ENCODE assay signal across 8 cellular contexts in genomic region chr19:13849991-13850909, GRCh38. TPM values are rescaled to one million over a fixed set of nuclear protein-coding genes. Genes with fewer than 3 reads are reported as not detected.
DNase-seq lines count a peak whose midpoint lies in the region; ATAC-seq and TF ChIP-seq lines count a peak whose summit lies in the region.

No MANE protein-coding gene starts in this region.

- WGBS in HUES64 = 20% methylated on average over 65 of the region's 66 CpGs
- 13 to 26% methylated on average over 3 to 33 of the region's 66 CpGs for WGBS in body of pancreas, 2 donors
- 64% methylated on average over 20 of the region's 66 CpGs for WGBS in hepatocyte (ENCODE audit: low lambda C conversion rate, missing lambda C conversion rate)
- 11 to 14% (median 12%) methylated on average over 58 to 66 of the region's 66 CpGs for WGBS in psoas muscle, 3 donors

- no peaks in the 10 kb centered on the region for H3K27me3 ChIP-seq in HUES64 (ENCODE audit: insufficient read depth, low read length)
- H3K27me3 ChIP-seq in body of pancreas = no peaks in the 10 kb centered on the region
- H3K27me3 ChIP-seq in hepatocyte = no peaks in the 10 kb centered on the region
- no peaks in the 10 kb centered on the region for H3K27me3 ChIP-seq in psoas muscle (ENCODE audit: insufficient read depth in 3 of 3, low read length in 2 of 3)

- no peaks in the 10 kb centered on the region for H4K20me1 ChIP-seq in hepatocyte (ENCODE audit: insufficient read depth, poor library complexity, severe bottlenecking)

- CTCF ChIA-PET in T-cell (lab: Charles Lee) = interaction anchor here in 1 of 2 donors (0.6 kb wide), 1 partner anchor 12 kb away, joined by 3 read pairs; no protein-coding TSS in a partner anchor

- peak overlapping the region; percentile 24 for H2AFZ ChIP-seq in hepatocyte

- H3K27ac ChIP-seq in HUES64 (ENCODE audit: low read depth, low read length) (peak overlapping the region; percentile 72; the same call in 1 of the 2 replicates), body of pancreas (peak overlapping the region; percentile 90 to 96 (median 90)), hepatocyte (peak overlapping the region; percentile 99), psoas muscle (peak overlapping the region; percentile 97)

- H3K27me3 Mint-ChIP-seq in CD14-positive monocyte (ENCODE audit: low read depth in 3 of 3) (peaks cover 0 to 5% (median 2%) of the 10 kb centered on the region in 3 donors), T-cell (no peaks in the 10 kb centered on the region)

- H3K4me3 ChIP-seq in HUES64 (ENCODE audit: low read length) (peak overlapping the region; percentile 32), body of pancreas (no peak overlapping the region), hepatocyte (no peak overlapping the region), psoas muscle (peak overlapping the region; percentile 60)

- H3K27ac Mint-ChIP-seq in CD14-positive monocyte = peak overlapping the region; percentile 99 to 100 (median 99)
- peak overlapping the region; percentile 93 to 94 for H3K27ac Mint-ChIP-seq in T-cell

- no peaks in the 10 kb centered on the region for H3K79me2 ChIP-seq in hepatocyte

- POLR2A ChIA-PET in T-cell (lab: Charles Lee) = interaction anchor here in 1 of 2 donors (0.6 to 1.0 kb wide), 2 partner anchors 10 to 53 kb away, joined by 3 read pairs; no protein-coding TSS in a partner anchor

- H3K9me2 ChIP-seq in hepatocyte (replicated peaks; ENCODE audit: insufficient read depth) = no peaks in the 10 kb centered on the region

- H3K4me1 ChIP-seq in HUES64 (ENCODE audit: insufficient read depth, low read length) (peaks cover 19% of the 10 kb centered on the region), body of pancreas (peaks cover 57% of the 10 kb centered on the region), hepatocyte (ENCODE audit: insufficient read depth) (peaks cover 58% of the 10 kb centered on the region), psoas muscle (peaks cover 49% of the 10 kb centered on the region)

- peaks cover 48% of the 10 kb centered on the region for H3K4me1 Mint-ChIP-seq in CD14-positive monocyte
- H3K4me1 Mint-ChIP-seq in T-cell = peaks cover 27 to 44% (median 40%) of the 10 kb centered on the region in 3 donors

- H3K36me3 ChIP-seq in HUES64 (ENCODE audit: insufficient read depth, low read length) (no peaks in the 10 kb centered on the region), body of pancreas (replicated peaks in 1 of 2; ENCODE audit: insufficient read depth in 1 of 2, low read depth in 2 of 2) (no peaks in the 10 kb centered on the region), hepatocyte (replicated peaks; ENCODE audit: insufficient read depth, low read depth) (no peaks in the 10 kb centered on the region), psoas muscle (ENCODE audit: insufficient read depth in 1 of 2, low read depth in 1 of 2) (no peaks in the 10 kb centered on the region)

- TF ChIP-seq CTCF in CD14-positive monocyte (IDR thresholded peaks at IDR 0.05) (no peak), body of pancreas (IDR thresholded peaks at IDR 0.05) (no peak), hepatocyte (IDR thresholded peaks at IDR 0.05; ENCODE audit: poor library complexity) (no peak), psoas muscle (IDR thresholded peaks at IDR 0.05) (no peak)

- ATAC-seq in T-cell (replicated peaks in 1 of 4) (peak in 1 of 4 experiments; percentile 9), body of pancreas (peak; percentile 65), psoas muscle (peak; percentile 51 to 62 (median 54)), HG03139 (IDR thresholded peaks at IDR 0.05; ENCODE audit: unreplicated experiment) (no peak)

- H3K4me2 ChIP-seq in hepatocyte = peak overlapping the region; percentile 82

- intact Hi-C loops in CD14-positive monocyte (cut with micrococcal nuclease) (loop anchor here (2.0 to 10.0 kb wide), 4 partner anchors 13 to 1065 kb away; partner anchors contain the start of genes IER2 (in 1 of the 2) and STX10 (in 1 of the 2)), body of pancreas (cut with DNase I) (no loop called here), psoas muscle (cut with DNase I) (no loop called here)

- H3K9me3 Mint-ChIP-seq in CD14-positive monocyte (no peaks in the 10 kb centered on the region), T-cell (no peaks in the 10 kb centered on the region)

- H3K36me3 Mint-ChIP-seq in CD14-positive monocyte = peaks cover 0 to 2% of the 10 kb centered on the region in 2 donors
- no peaks in the 10 kb centered on the region for H3K36me3 Mint-ChIP-seq in T-cell

- DNase-seq in CD14-positive monocyte (ENCODE audit: low spot score) (peak; percentile 79), T-cell (peak in 20 of 34 experiments; percentile 38 to 74 (median 54)), body of pancreas (peak; percentile 86 to 92 (median 90)), hepatocyte (ENCODE audit: low spot score) (peak; percentile 96), psoas muscle (peak; percentile 87 to 93), GM19238 (ENCODE audit: insufficient read length, low spot score) (no peak)

- H3K4me3 Mint-ChIP-seq in CD14-positive monocyte = peak overlapping the region; percentile 80 to 88
- peak overlapping the region; percentile 42 to 80 (median 67) for H3K4me3 Mint-ChIP-seq in T-cell

- peak overlapping the region; percentile 63 for H3K9ac ChIP-seq in HUES64 (ENCODE audit: low read depth, low read length)

- TF ChIP-seq POLR2A in body of pancreas (IDR thresholded peaks at IDR 0.05) = no peak

- H3K9me3 ChIP-seq in HUES64 (ENCODE audit: insufficient read depth, low read depth, low read length) = no peaks in the 10 kb centered on the region
- no peaks in the 10 kb centered on the region for H3K9me3 ChIP-seq in body of pancreas
- no peaks in the 10 kb centered on the region for H3K9me3 ChIP-seq in hepatocyte (ENCODE audit: low read depth)
- H3K9me3 ChIP-seq in psoas muscle = no peaks in the 10 kb centered on the region

RNA-seq across cellular contexts. Expression of gene NANOS3, which starts 26.7 kb away (rescaled TPM):
- polyA plus RNA-seq in CD14-positive monocyte = not detected
- polyA plus RNA-seq in HUES64 (2013, experiment 1 of 2) = not detected
- not detected for polyA plus RNA-seq in HUES64 (2013, experiment 2 of 2)
- 1 to 10 TPM in 3 of 5 donors, under 1 TPM in 1, not detected in 1; 0.85 to 2.3 (median 1.5) TPM for total RNA-seq in T-cell
- total RNA-seq in body of pancreas = not detected
- total RNA-seq in hepatocyte = 0.60 TPM in 1 of 2 replicates, not detected in the other
- 2.1 and 4.0 TPM in 2 replicates for polyA plus RNA-seq in hepatocyte
- not detected for total RNA-seq in psoas muscle
- not detected for polyA plus RNA-seq in psoas muscle

RNA-seq across cellular contexts. Expression of gene ZSWIM4, which starts 55.0 kb away (rescaled TPM):
- polyA plus RNA-seq in CD14-positive monocyte = under 1 TPM; 0.19 to 0.23 TPM
- polyA plus RNA-seq in HUES64 (2013, experiment 1 of 2) = 15.5 TPM
- 16.8 TPM for polyA plus RNA-seq in HUES64 (2013, experiment 2 of 2)
- 1 to 10 TPM; 5.4 to 9.8 (median 9.0) TPM for total RNA-seq in T-cell
- total RNA-seq in body of pancreas = 10 to 100 TPM in 1 of 2 donors, 1 to 10 TPM in 1; 3.4 to 12.5 TPM
- total RNA-seq in hepatocyte = 3.1 and 3.7 TPM in 2 replicates
- 2.8 and 3.5 TPM in 2 replicates for polyA plus RNA-seq in hepatocyte
- 1 to 10 TPM; 3.3 to 7.8 (median 4.4) TPM for total RNA-seq in psoas muscle
- polyA plus RNA-seq in psoas muscle = 1 to 10 TPM in 2 of 3 donors, under 1 TPM in 1; 0.77 to 3.9 (median 1.6) TPM

RNA-seq across cellular contexts. Expression of gene BRME1, which starts 55.7 kb away (rescaled TPM):
- polyA plus RNA-seq in CD14-positive monocyte = under 1 TPM in 1 of 2 donors, not detected in 1; 0.28 TPM
- 2.2 TPM for polyA plus RNA-seq in HUES64 (2013, experiment 1 of 2)
- 2.5 TPM for polyA plus RNA-seq in HUES64 (2013, experiment 2 of 2)
- 1 to 10 TPM; 1.3 to 3.6 (median 1.7) TPM for total RNA-seq in T-cell
- 1 to 10 TPM; 3.0 to 4.9 TPM for total RNA-seq in body of pancreas
- 2.2 and 14.4 TPM in 2 replicates for total RNA-seq in hepatocyte
- polyA plus RNA-seq in hepatocyte = 3.2 and 4.5 TPM in 2 replicates
- 1 to 10 TPM in 2 of 4 donors, under 1 TPM in 2; 0.27 to 1.5 (median 1.0) TPM for total RNA-seq in psoas muscle
- polyA plus RNA-seq in psoas muscle = 1 to 10 TPM in 2 of 3 donors, under 1 TPM in 1; 0.86 to 2.5 (median 1.7) TPM

RNA-seq across cellular contexts. Expression of gene CC2D1A, which starts 55.8 kb away (rescaled TPM):
- 1 to 10 TPM; 4.6 to 6.2 TPM for polyA plus RNA-seq in CD14-positive monocyte
- polyA plus RNA-seq in HUES64 (2013, experiment 1 of 2) = 16.8 TPM
- 16.7 TPM for polyA plus RNA-seq in HUES64 (2013, experiment 2 of 2)
- total RNA-seq in T-cell = 10 to 100 TPM; 25.9 to 41.3 (median 37.4) TPM
- 10 to 100 TPM; 35.5 to 52.1 TPM for total RNA-seq in body of pancreas
- total RNA-seq in hepatocyte = 14.8 and 20.8 TPM in 2 replicates
- 40.9 and 43.3 TPM in 2 replicates for polyA plus RNA-seq in hepatocyte
- total RNA-seq in psoas muscle = 10 to 100 TPM; 21.1 to 26.1 (median 24.6) TPM
- 10 to 100 TPM; 20.1 to 31.7 (median 23.1) TPM for polyA plus RNA-seq in psoas muscle

Comparison
In these comparisons a context has a peak if more than half of its experiments do, and no peak if none do; other contexts are left out.
1. H3K4me3 ChIP-seq: peak in HUES64 (single experiment) and psoas muscle (single experiment); none in body of pancreas (0 of 2) and hepatocyte (single experiment).
2. intact Hi-C loops: an anchor here in CD14-positive monocyte (2.0 to 10.0 kb wide); none called in body of pancreas and psoas muscle.
3. Peak in every context shown above with its lines, with median percentiles within 50 percentile points of each other: H3K27ac ChIP-seq.